In the genomic region with DNA sequence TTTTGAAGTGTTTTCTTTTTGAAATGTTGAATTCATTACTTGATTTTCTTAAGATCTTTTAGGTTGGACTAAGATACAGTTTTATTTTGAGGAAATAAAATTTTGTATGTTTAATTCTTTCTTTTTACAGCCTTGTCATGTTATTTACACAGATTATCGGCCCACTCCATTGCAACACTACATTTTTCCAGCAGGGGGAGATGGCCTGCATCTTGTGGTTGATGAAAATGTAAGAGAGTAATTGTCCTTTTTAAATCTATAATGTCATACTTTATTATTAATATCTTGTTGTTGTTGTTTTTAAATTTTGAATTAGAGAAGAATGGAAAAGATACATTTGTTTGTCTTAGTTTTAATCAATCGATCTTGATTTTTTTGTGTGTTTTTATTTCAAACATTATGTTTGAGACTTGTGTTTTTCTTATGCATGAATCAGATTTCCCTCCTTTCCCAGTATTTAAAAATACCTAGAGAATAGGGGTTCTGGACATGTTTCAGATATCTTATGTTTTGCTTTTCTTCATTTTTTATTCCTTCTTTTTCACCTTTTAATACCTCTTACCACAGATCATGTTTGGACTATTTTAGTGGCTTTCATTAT, we compare ENCODE assay signal across 8 cellular contexts. TPM values are rescaled to one million over a fixed set of nuclear protein-coding genes. Genes with fewer than 3 reads are reported as not detected.
DNase-seq lines count a peak whose midpoint lies in the region; ATAC-seq and TF ChIP-seq lines count a peak whose summit lies in the region.

No MANE protein-coding gene starts in this region.

- ATAC-seq in heart right ventricle: no peak
- no peak for ATAC-seq in Right ventricle myocardium superior (ENCODE audit: poor library complexity)
- ATAC-seq in activated T-cell treated with anti-CD3 and anti-CD28 coated beads, Interleukin-2, amount 50 U/mL, for 4 hours: peak in 1 of 2 donors; percentile 46
- ATAC-seq in HG03108 (IDR thresholded peaks at IDR 0.05; ENCODE audit: unreplicated experiment): no peak

- no peak for TF ChIP-seq POLR2A in thyroid gland (IDR thresholded peaks at IDR 0.05)

- peak in 1 of 2 donors; percentile 47 for DNase-seq in heart right ventricle
- DNase-seq in Right ventricle myocardium superior: no peak
- peak; percentile 59 for DNase-seq in activated T-cell treated with anti-CD3 and anti-CD28 coated beads, Interleukin-2, amount 50 U/mL, for 4 hours
- DNase-seq in fibroblast of lung (ENCODE audit: low read depth in 2 of 2): peak; percentile 44 to 80
- DNase-seq in nucleus accumbens (lab: John Stamatoyannopoulos, UW): peak in 36 of 56 donors; percentile 3 to 82 (median 28)
- peak; percentile 67 to 68 for DNase-seq in thyroid gland

- no peaks in the 10 kb centered on the region for H4K20me1 ChIP-seq in OCI-LY3 (ENCODE audit: insufficient read depth, low read length)
- no peaks in the 10 kb centered on the region for H4K20me1 ChIP-seq in fibroblast of lung (ENCODE audit: control insufficient read depth, extremely low read depth, insufficient read depth, low read length)

- no peak overlapping the region for H3K4me3 Mint-ChIP-seq in activated T-cell treated with anti-CD3 and anti-CD28 coated beads, Interleukin-2, amount 50 U/mL, for 4 hours

- H3K27me3 Mint-ChIP-seq in activated T-cell treated with anti-CD3 and anti-CD28 coated beads, Interleukin-2, amount 50 U/mL, for 4 hours (ENCODE audit: low read depth): no peaks in the 10 kb centered on the region

- H3K9me3 ChIP-seq in heart right ventricle (no peaks in the 10 kb centered on the region), OCI-LY3 (ENCODE audit: insufficient read depth, low read length) (no peaks in the 10 kb centered on the region), fibroblast of lung (ENCODE audit: control insufficient read depth, insufficient read depth, low read depth, low read length) (no peaks in the 10 kb centered on the region), thyroid gland (no peaks in the 10 kb centered on the region)

- H3K4me1 Mint-ChIP-seq in activated T-cell treated with anti-CD3 and anti-CD28 coated beads, Interleukin-2, amount 50 U/mL, for 4 hours (ENCODE audit: low read depth): peaks cover 5% of the 10 kb centered on the region

- H2AFZ ChIP-seq in OCI-LY3 (ENCODE audit: low read depth, low read length) (no peak overlapping the region), fibroblast of lung (ENCODE audit: low read length) (no peak overlapping the region)

- intact Hi-C loops in heart right ventricle (cut with DNase I): loop anchor here in 8 of 10 donors (2.0 to 10.0 kb wide), 6 partner anchors 43 to 348 kb away; no protein-coding TSS in a partner anchor
- intact Hi-C loops in Right ventricle myocardium superior (cut with DNase I): loop anchor here (10.0 kb wide), 2 partner anchors 70 to 350 kb away; no protein-coding TSS in a partner anchor
- intact Hi-C loops in thyroid gland (cut with DNase I): loop anchor here (5.0 to 10.0 kb wide), 2 partner anchors 200 to 348 kb away; no protein-coding TSS in a partner anchor

- H3K9ac ChIP-seq in OCI-LY3 (ENCODE audit: low read length) (no peak overlapping the region), fibroblast of lung (ENCODE audit: insufficient read depth, low read length) (no peak overlapping the region)

- no peaks in the 10 kb centered on the region for H3K9me3 Mint-ChIP-seq in activated T-cell treated with anti-CD3 and anti-CD28 coated beads, Interleukin-2, amount 50 U/mL, for 4 hours

- WGBS in heart right ventricle, 2 donors: 36 to 41% methylated on average over 2 of the region's 2 CpGs
- 38 to 45% methylated on average over 2 of the region's 2 CpGs for WGBS in thyroid gland, 2 donors

- no peaks in the 10 kb centered on the region for H3K27me3 ChIP-seq in heart right ventricle
- H3K27me3 ChIP-seq in OCI-LY3 (ENCODE audit: low read depth, low read length): no peaks in the 10 kb centered on the region
- H3K27me3 ChIP-seq in fibroblast of lung (ENCODE audit: control insufficient read depth, insufficient read depth, low read length): no peaks in the 10 kb centered on the region
- H3K27me3 ChIP-seq in thyroid gland: no peaks in the 10 kb centered on the region

- H3K27ac ChIP-seq in heart right ventricle (no peak overlapping the region), OCI-LY3 (ENCODE audit: low read length) (no peak overlapping the region), fibroblast of lung (ENCODE audit: insufficient read depth, low read length) (no peak overlapping the region), thyroid gland (no peak overlapping the region)

- no peak overlapping the region for H3K4me3 ChIP-seq in heart right ventricle
- H3K4me3 ChIP-seq in OCI-LY3 (ENCODE audit: low read length): no peak overlapping the region
- no peak overlapping the region for H3K4me3 ChIP-seq in fibroblast of lung (replicated peaks in 1 of 4; ENCODE audit: control extremely low read depth in 1 of 4, insufficient read depth in 1 of 4, low read depth in 3 of 4, low read length in 4 of 4)
- no peak overlapping the region for H3K4me3 ChIP-seq in thyroid gland (replicated peaks in 1 of 3)

- H3K36me3 ChIP-seq in heart right ventricle: peaks cover 0 to 96% (median 33%) of the 10 kb centered on the region in 9 donors
- peaks cover 28% of the 10 kb centered on the region for H3K36me3 ChIP-seq in OCI-LY3 (replicated peaks; ENCODE audit: low read depth, low read length)
- H3K36me3 ChIP-seq in fibroblast of lung (ENCODE audit: control insufficient read depth, insufficient read depth, low read length): peaks cover 7% of the 10 kb centered on the region
- H3K36me3 ChIP-seq in thyroid gland: peaks cover 18 to 20% of the 10 kb centered on the region in 2 donors

- peaks cover 46% of the 10 kb centered on the region for H3K36me3 Mint-ChIP-seq in activated T-cell treated with anti-CD3 and anti-CD28 coated beads, Interleukin-2, amount 50 U/mL, for 4 hours (ENCODE audit: insufficient read depth)

- peak; percentile 69 to 94 (median 89) for TF ChIP-seq CTCF in heart right ventricle (IDR thresholded peaks at IDR 0.05)
- TF ChIP-seq CTCF in OCI-LY3 (IDR thresholded peaks at IDR 0.05; ENCODE audit: low read depth, low read length): peak; percentile 62
- peak; percentile 89 to 90 for TF ChIP-seq CTCF in fibroblast of lung (conservative IDR thresholded peaks at IDR 0.05 in 1 of 2, IDR thresholded peaks at IDR 0.05 in 1 of 2; ENCODE audit: low read depth in 1 of 2, low read length in 2 of 2)
- peak; percentile 57 to 90 (median 82) for TF ChIP-seq CTCF in thyroid gland (IDR thresholded peaks at IDR 0.05)

- H3K79me2 ChIP-seq in OCI-LY3 (ENCODE audit: low read length) (peaks cover 2% of the 10 kb centered on the region; the same call in 1 of the 2 replicates), fibroblast of lung (ENCODE audit: control insufficient read depth, insufficient read depth, low read length) (no peaks in the 10 kb centered on the region)

- H3K4me2 ChIP-seq in OCI-LY3 (ENCODE audit: low read length) (no peak overlapping the region), fibroblast of lung (ENCODE audit: extremely low read depth, insufficient read depth, low read length) (no peak overlapping the region)

- no peaks in the 10 kb centered on the region for H3K4me1 ChIP-seq in heart right ventricle
- H3K4me1 ChIP-seq in OCI-LY3 (ENCODE audit: low read length): peaks cover 4% of the 10 kb centered on the region
- H3K4me1 ChIP-seq in fibroblast of lung (ENCODE audit: control insufficient read depth, extremely low read depth, insufficient read depth, low read length): no peaks in the 10 kb centered on the region
- no peaks in the 10 kb centered on the region for H3K4me1 ChIP-seq in thyroid gland

RNA-seq across cellular contexts. Expression of a gene that starts 36.7 kb away (rescaled TPM):
- total RNA-seq in heart right ventricle (10 to 100 TPM; 58.5 to 69.9 (median 62.4) TPM), Right ventricle myocardium superior (65.6 TPM), fibroblast of lung (85.7 and 107 TPM in 2 replicates), thyroid gland (10 to 100 TPM; 86.3 to 94.4 (median 92.6) TPM)
- polyA plus RNA-seq in heart right ventricle (10 to 100 TPM; 17.9 to 24.6 TPM), fibroblast of lung (54.1 and 60.5 TPM in 2 replicates)
- 100 to 1,000 TPM; 115 to 121 (median 117) TPM for total RNA-seq in activated T-cell treated with anti-CD3 and anti-CD28 coated beads, Interleukin-2, amount 50 U/mL, for 4 hours
- 45.0 and 48.4 TPM in 2 replicates for polyA plus RNA-seq in fibroblast of lung (2012)
- 3.9 and 11.4 TPM in 2 replicates for polyA minus RNA-seq in fibroblast of lung (ENCODE audit: low replicate concordance)

RNA-seq across cellular contexts. Expression of a gene that starts 37.0 kb away (rescaled TPM):
- 10 to 100 TPM; 19.3 to 25.8 (median 21.7) TPM for total RNA-seq in heart right ventricle
- 10 to 100 TPM in 1 of 2 donors, 1 to 10 TPM in 1; 7.6 to 10.0 TPM for polyA plus RNA-seq in heart right ventricle
- total RNA-seq in Right ventricle myocardium superior: 18.6 TPM
- total RNA-seq in activated T-cell treated with anti-CD3 and anti-CD28 coated beads, Interleukin-2, amount 50 U/mL, for 4 hours: 10 to 100 TPM; 22.3 to 23.1 (median 22.5) TPM
- total RNA-seq in fibroblast of lung: 36.0 and 38.5 TPM in 2 replicates
- 8.1 and 10.8 TPM in 2 replicates for polyA plus RNA-seq in fibroblast of lung
- polyA plus RNA-seq in fibroblast of lung (2012): 23.9 and 30.1 TPM in 2 replicates
- polyA minus RNA-seq in fibroblast of lung (ENCODE audit: low replicate concordance): 2.4 and 3.4 TPM in 2 replicates
- total RNA-seq in thyroid gland: 10 to 100 TPM; 39.1 to 54.0 (median 47.0) TPM
